ENCODE assay signal across 9 cellular contexts in the genomic region with DNA sequence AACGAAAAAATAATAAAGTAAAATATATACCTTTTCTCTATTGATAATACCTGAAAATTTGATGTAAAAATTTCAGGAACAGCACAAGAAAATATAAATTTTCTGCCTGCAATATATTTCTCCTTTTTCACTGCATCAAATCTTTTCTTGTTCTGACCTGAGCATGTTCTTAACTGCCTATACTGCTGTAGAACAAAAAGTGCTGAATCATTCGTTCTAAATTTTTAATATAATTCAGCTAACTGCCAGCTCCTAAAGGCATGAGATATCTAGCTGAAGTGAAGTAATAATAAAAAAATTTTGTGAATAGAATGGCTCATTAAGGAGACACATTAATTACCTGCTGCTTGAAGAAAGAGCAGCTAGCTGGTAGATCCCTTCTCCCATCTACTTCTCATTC.
"Had no signal": no experiment of that assay in that cellular context is flagged by ENCODE, and none has a peak within 500 bp of the region (broad histone marks: within the 10 kb centered on the region; RNA-seq: fewer than 3 reads in every experiment).

No MANE protein-coding gene starts in this region.

- DNase-seq: GM23248, GOT3, H9, HCEC 1CT, KBM-7 had no signal

- H2AFZ ChIP-seq: GM23248 had no signal

- H3K27me3 Mint-ChIP-seq: IgD-negative memory B cell had no signal

- H3K27ac Mint-ChIP-seq: H9, IgD-negative memory B cell had no signal

- FAIRE-seq: H54 had no signal

- H3K9me3 Mint-ChIP-seq: H9, IgD-negative memory B cell had no signal

- H3K36me3 Mint-ChIP-seq: IgD-negative memory B cell had no signal

- H3K27ac ChIP-seq: GM23248, HL-60, KMS-11 had no signal

- H3K4me3 ChIP-seq: GM23248 had no signal

- H3K4me2 ChIP-seq: KMS-11 had no signal

- H3K4me3 Mint-ChIP-seq: H9, IgD-negative memory B cell had no signal

- H3K4me1 Mint-ChIP-seq: H9, IgD-negative memory B cell had no signal

- H3K9ac ChIP-seq: GM23248, KMS-11 had no signal
